Comparison of ENCODE assay signal across 1 cellular context in the genomic region with DNA sequence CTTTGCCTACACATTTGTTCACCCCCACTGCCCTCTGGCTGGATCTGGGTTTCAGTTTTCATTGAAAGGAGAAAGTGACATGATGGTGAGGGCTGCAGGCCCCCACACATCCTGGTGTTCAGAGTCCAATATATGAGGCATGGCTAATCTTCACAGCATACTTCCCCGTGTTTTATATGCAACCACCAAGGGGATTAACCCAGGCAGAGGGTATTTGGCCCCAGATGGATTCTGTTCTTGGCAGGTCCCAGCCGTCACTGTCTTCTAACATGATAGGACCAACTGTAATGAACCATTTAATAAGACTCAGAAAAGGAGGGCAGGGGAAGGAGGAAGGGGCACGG.
TF ChIP-seq lines count a peak whose summit lies in the region.

No MANE protein-coding gene starts in this region.

TF ChIP-seq in GM23338, 12 proteins besides CTCF, POLR2A, EP300 and RAD21 (continued from another document):
- TF ChIP-seq, protein P1, sequence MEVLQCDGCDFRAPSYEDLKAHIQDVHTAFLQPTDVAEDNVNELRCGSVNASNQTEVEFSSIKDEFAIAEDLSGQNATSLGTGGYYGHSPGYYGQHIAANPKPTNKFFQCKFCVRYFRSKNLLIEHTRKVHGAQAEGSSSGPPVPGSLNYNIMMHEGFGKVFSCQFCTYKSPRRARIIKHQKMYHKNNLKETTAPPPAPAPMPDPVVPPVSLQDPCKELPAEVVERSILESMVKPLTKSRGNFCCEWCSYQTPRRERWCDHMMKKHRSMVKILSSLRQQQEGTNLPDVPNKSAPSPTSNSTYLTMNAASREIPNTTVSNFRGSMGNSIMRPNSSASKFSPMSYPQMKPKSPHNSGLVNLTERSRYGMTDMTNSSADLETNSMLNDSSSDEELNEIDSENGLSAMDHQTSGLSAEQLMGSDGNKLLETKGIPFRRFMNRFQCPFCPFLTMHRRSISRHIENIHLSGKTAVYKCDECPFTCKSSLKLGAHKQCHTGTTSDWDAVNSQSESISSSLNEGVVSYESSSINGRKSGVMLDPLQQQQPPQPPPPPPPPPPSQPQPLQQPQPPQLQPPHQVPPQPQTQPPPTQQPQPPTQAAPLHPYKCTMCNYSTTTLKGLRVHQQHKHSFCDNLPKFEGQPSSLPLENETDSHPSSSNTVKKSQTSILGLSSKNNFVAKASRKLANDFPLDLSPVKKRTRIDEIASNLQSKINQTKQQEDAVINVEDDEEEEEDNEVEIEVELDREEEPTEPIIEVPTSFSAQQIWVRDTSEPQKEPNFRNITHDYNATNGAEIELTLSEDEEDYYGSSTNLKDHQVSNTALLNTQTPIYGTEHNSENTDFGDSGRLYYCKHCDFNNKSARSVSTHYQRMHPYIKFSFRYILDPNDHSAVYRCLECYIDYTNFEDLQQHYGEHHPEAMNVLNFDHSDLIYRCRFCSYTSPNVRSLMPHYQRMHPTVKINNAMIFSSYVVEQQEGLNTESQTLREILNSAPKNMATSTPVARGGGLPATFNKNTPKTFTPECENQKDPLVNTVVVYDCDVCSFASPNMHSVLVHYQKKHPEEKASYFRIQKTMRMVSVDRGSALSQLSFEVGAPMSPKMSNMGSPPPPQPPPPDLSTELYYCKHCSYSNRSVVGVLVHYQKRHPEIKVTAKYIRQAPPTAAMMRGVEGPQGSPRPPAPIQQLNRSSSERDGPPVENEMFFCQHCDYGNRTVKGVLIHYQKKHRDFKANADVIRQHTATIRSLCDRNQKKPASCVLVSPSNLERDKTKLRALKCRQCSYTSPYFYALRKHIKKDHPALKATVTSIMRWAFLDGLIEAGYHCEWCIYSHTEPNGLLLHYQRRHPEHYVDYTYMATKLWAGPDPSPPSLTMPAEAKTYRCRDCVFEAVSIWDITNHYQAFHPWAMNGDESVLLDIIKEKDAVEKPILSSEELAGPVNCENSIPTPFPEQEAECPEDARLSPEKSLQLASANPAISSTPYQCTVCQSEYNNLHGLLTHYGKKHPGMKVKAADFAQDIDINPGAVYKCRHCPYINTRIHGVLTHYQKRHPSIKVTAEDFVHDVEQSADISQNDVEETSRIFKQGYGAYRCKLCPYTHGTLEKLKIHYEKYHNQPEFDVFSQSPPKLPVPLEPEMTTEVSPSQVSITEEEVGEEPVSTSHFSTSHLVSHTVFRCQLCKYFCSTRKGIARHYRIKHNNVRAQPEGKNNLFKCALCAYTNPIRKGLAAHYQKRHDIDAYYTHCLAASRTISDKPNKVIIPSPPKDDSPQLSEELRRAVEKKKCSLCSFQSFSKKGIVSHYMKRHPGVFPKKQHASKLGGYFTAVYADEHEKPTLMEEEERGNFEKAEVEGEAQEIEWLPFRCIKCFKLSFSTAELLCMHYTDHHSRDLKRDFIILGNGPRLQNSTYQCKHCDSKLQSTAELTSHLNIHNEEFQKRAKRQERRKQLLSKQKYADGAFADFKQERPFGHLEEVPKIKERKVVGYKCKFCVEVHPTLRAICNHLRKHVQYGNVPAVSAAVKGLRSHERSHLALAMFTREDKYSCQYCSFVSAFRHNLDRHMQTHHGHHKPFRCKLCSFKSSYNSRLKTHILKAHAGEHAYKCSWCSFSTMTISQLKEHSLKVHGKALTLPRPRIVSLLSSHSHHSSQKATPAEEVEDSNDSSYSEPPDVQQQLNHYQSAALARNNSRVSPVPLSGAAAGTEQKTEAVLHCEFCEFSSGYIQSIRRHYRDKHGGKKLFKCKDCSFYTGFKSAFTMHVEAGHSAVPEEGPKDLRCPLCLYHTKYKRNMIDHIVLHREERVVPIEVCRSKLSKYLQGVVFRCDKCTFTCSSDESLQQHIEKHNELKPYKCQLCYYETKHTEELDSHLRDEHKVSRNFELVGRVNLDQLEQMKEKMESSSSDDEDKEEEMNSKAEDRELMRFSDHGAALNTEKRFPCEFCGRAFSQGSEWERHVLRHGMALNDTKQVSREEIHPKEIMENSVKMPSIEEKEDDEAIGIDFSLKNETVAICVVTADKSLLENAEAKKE (CRISPR knock-in tag; IDR thresholded peaks at IDR 0.05): no peak
- TF ChIP-seq NANOG (IDR thresholded peaks at IDR 0.05; ENCODE audit: borderline replicate concordance) (no peak), ZNF114 (CRISPR knock-in tag; IDR thresholded peaks at IDR 0.05) (no peak), STAT1 (IDR thresholded peaks at IDR 0.05; ENCODE audit: unreplicated experiment) (no peak), EZH2phosphoT487 (IDR thresholded peaks at IDR 0.05; ENCODE audit: unreplicated experiment) (no peak), JUNB (IDR thresholded peaks at IDR 0.05; ENCODE audit: unreplicated experiment) (no peak)
- TF ChIP-seq, protein P2, sequence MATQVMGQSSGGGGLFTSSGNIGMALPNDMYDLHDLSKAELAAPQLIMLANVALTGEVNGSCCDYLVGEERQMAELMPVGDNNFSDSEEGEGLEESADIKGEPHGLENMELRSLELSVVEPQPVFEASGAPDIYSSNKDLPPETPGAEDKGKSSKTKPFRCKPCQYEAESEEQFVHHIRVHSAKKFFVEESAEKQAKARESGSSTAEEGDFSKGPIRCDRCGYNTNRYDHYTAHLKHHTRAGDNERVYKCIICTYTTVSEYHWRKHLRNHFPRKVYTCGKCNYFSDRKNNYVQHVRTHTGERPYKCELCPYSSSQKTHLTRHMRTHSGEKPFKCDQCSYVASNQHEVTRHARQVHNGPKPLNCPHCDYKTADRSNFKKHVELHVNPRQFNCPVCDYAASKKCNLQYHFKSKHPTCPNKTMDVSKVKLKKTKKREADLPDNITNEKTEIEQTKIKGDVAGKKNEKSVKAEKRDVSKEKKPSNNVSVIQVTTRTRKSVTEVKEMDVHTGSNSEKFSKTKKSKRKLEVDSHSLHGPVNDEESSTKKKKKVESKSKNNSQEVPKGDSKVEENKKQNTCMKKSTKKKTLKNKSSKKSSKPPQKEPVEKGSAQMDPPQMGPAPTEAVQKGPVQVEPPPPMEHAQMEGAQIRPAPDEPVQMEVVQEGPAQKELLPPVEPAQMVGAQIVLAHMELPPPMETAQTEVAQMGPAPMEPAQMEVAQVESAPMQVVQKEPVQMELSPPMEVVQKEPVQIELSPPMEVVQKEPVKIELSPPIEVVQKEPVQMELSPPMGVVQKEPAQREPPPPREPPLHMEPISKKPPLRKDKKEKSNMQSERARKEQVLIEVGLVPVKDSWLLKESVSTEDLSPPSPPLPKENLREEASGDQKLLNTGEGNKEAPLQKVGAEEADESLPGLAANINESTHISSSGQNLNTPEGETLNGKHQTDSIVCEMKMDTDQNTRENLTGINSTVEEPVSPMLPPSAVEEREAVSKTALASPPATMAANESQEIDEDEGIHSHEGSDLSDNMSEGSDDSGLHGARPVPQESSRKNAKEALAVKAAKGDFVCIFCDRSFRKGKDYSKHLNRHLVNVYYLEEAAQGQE (IDR thresholded peaks at IDR 0.05; ENCODE audit: unreplicated experiment): no peak
- TF ChIP-seq, protein P3, sequence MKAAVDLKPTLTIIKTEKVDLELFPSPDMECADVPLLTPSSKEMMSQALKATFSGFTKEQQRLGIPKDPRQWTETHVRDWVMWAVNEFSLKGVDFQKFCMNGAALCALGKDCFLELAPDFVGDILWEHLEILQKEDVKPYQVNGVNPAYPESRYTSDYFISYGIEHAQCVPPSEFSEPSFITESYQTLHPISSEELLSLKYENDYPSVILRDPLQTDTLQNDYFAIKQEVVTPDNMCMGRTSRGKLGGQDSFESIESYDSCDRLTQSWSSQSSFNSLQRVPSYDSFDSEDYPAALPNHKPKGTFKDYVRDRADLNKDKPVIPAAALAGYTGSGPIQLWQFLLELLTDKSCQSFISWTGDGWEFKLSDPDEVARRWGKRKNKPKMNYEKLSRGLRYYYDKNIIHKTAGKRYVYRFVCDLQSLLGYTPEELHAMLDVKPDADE (IDR thresholded peaks at IDR 0.05): no peak
